5 cellular contexts compared by ENCODE assay signal in genomic region chr2:131420751-131421150, GRCh38. TPM values are rescaled to one million over a fixed set of nuclear protein-coding genes. Genes with fewer than 3 reads are reported as not detected.
"Had no signal": no experiment of that assay in that cellular context is flagged by ENCODE, and none has a peak within 500 bp of the region (broad histone marks: within the 10 kb centered on the region; RNA-seq: fewer than 3 reads in every experiment).

No MANE protein-coding gene starts in this region.

RNA-seq across cellular contexts. Expression of gene TUBA3D, which starts 55.2 kb away (rescaled TPM):
- total RNA-seq: GM23248, HFFc6, IMR-90, K562 had no signal
- polyA plus RNA-seq: GM23248, IMR-90, K562 had no signal

RNA-seq across cellular contexts. Expression of gene RAB6D, which starts 56.8 kb away (rescaled TPM):
- total RNA-seq: GM23248, HT1080, IMR-90 had no signal
- polyA plus RNA-seq: IMR-90 had no signal
